ENCODE assay signal across 12 cellular contexts in genomic region chr20:22582960-22583772, GRCh38. TPM values are rescaled to one million over a fixed set of nuclear protein-coding genes. Genes with fewer than 3 reads are reported as not detected.
DNase-seq lines count a peak whose midpoint lies in the region; ATAC-seq, FAIRE-seq and TF ChIP-seq lines count a peak whose summit lies in the region.
"Had no signal": no experiment of that assay in that cellular context is flagged by ENCODE, and none has a peak within 500 bp of the region (broad histone marks: within the 10 kb centered on the region; RNA-seq: fewer than 3 reads in every experiment).

No MANE protein-coding gene starts in this region.

- CTCF ChIA-PET in GM12878 (lab: Yijun Ruan, JAX) = no interaction called here

- SMC1A ChIA-PET in GM12878 (lab: Charles Lee; ENCODE audit: uncharacterized antibody, unreplicated experiment) = no interaction called here

- POLR2A ChIA-PET in GM12878 (lab: Charles Lee) = no interaction called here

- TF ChIP-seq EP300 in GM12878 (IDR thresholded peaks at IDR 0.05; ENCODE audit: borderline replicate concordance in 1 of 2, control insufficient read depth in 1 of 2, low read depth in 2 of 2, low read length in 2 of 2) (no peak), suprapubic skin (IDR thresholded peaks at IDR 0.05) (no peak)

- no peak overlapping the region for H3K9ac ChIP-seq in GM12878 (ENCODE audit: control insufficient read depth, insufficient read depth, low read length)
- H3K9ac ChIP-seq in liver (ENCODE audit: low read depth in 1 of 2, low read length in 2 of 2) = peak overlapping the region; percentile 51 to 93

- H3K4me1 ChIP-seq in GM12878 (ENCODE audit: control insufficient read depth, insufficient read depth, low read length) (no peaks in the 10 kb centered on the region), liver (ENCODE audit: control insufficient read depth in 4 of 4, insufficient read depth in 4 of 4, low read length in 3 of 4) (peaks cover 4 to 52% (median 40%) of the 10 kb centered on the region in 4 donors), suprapubic skin (peaks cover 43% of the 10 kb centered on the region)

- no peak for ATAC-seq in GM12878

- in situ Hi-C loops in GM12878 (cut with MboI) = no loop called here

- DNase-seq in NCI-H748 (lab: John Stamatoyannopoulos, UW; ENCODE audit: unreplicated experiment) = peak; percentile 77
- DNase-seq in NCI-H748 treated with DMSO at 0.1 percent for 48 hours (lab: John Stamatoyannopoulos, UW) = no peak
- DNase-seq in GM12878 (ENCODE audit: low read depth, low spot score) = no peak
- DNase-seq in suprapubic skin (ENCODE audit: low spot score in 2 of 2) = no peak
- no peak for DNase-seq in stimulated activated CD8-positive, alpha-beta memory T cell treated with anti-CD3 and anti-CD28 coated beads, Interleukin-4, amount 100 ng/mL, for 48 hours
- DNase-seq in D721Med (ENCODE audit: insufficient read length, low spot score) = no peak
- no peak for DNase-seq in stimulated activated naive CD4-positive, alpha-beta T cell (lab: John Stamatoyannopoulos, UW)
- DNase-seq: NCI-H1694 treated with DMSO at 0.1 percent for 48 hours, T-helper 9 cell had no signal

- H3K36me3 ChIP-seq in GM12878 (ENCODE audit: control insufficient read depth in 2 of 2, insufficient read depth in 2 of 2, low read length in 1 of 2) = no peaks in the 10 kb centered on the region
- H3K36me3 ChIP-seq in liver (ENCODE audit: control insufficient read depth in 4 of 4, insufficient read depth in 3 of 4, low read depth in 1 of 4, low read length in 3 of 4) = no peaks in the 10 kb centered on the region
- H3K36me3 ChIP-seq in suprapubic skin = no peaks in the 10 kb centered on the region

- H3K27ac ChIP-seq in GM12878 (ENCODE audit: control insufficient read depth, insufficient read depth) = no peak overlapping the region
- peak overlapping the region; percentile 96 to 97 for H3K27ac ChIP-seq in liver (ENCODE audit: low read depth in 1 of 2, low read length in 2 of 2)
- H3K27ac ChIP-seq in suprapubic skin = no peak overlapping the region

- no peaks in the 10 kb centered on the region; the same call in 2 of the 3 replicates for H3K9me3 ChIP-seq in GM12878 (replicated peaks; ENCODE audit: control insufficient read depth, insufficient read depth, low read length)
- H3K9me3 ChIP-seq in liver (ENCODE audit: control insufficient read depth in 4 of 4, low read length in 3 of 4) = no peaks in the 10 kb centered on the region
- no peaks in the 10 kb centered on the region for H3K9me3 ChIP-seq in suprapubic skin

- intact Hi-C loops in GM12878 (cut with micrococcal nuclease; ENCODE audit: unreplicated experiment) = no loop called here

- WGBS in GM12878 (ENCODE audit: insufficient coverage, insufficient replicate concordance, low lambda C conversion rate, missing lambda C conversion rate) = 38% methylated on average over 62 of the region's 67 CpGs
- WGBS in liver = 2% methylated on average over 67 of the region's 67 CpGs
- WGBS in suprapubic skin = under 1% methylated on average over 36 of the region's 67 CpGs

- TF ChIP-seq CTCF in GM12878 (IDR thresholded peaks at IDR 0.05 in 2 of 3, conservative IDR thresholded peaks at IDR 0.05 in 1 of 3; ENCODE audit: control insufficient read depth in 2 of 3, extremely low read depth in 1 of 3, insufficient read depth in 1 of 3, low read depth in 3 of 3, low read length in 3 of 3) (no peak), liver (IDR thresholded peaks at IDR 0.05; ENCODE audit: low read depth, low read length, missing input control) (no peak), suprapubic skin (IDR thresholded peaks at IDR 0.05) (no peak), D721Med (IDR thresholded peaks at IDR 0.05; ENCODE audit: insufficient read depth, missing control alignments) (no peak)

- BruUV-seq in GM12878 (replicated peaks; lab: Mats Ljungman, UMichigan) = no TSS peak

- no peak overlapping the region for H3K4me2 ChIP-seq in GM12878 (ENCODE audit: control insufficient read depth, insufficient read depth)

- TF ChIP-seq POLR2A in GM12878 (IDR thresholded peaks at IDR 0.05; ENCODE audit: low read depth, low read length) (no peak), suprapubic skin (IDR thresholded peaks at IDR 0.05) (no peak)

- RAD21 ChIA-PET in GM12878 (lab: Charles Lee; ENCODE audit: unreplicated experiment) = no interaction called here

- H2AFZ ChIP-seq in GM12878 (ENCODE audit: control insufficient read depth, low read depth, low read length) = no peak overlapping the region

- H3K79me2 ChIP-seq in GM12878 (ENCODE audit: control insufficient read depth, insufficient read depth, low read length) = no peaks in the 10 kb centered on the region

- TF ChIP-seq RAD21 in GM12878 (IDR thresholded peaks at IDR 0.05; ENCODE audit: insufficient read depth, low read depth, low read length) (no peak), liver (IDR thresholded peaks at IDR 0.05) (no peak)

- FAIRE-seq in GM12878 (lab: Jason Lieb, UNC) (no peak), D721Med (lab: Jason Lieb, UNC) (no peak)
- FAIRE-seq: endometrium had no signal

- no peaks in the 10 kb centered on the region for H4K20me1 ChIP-seq in GM12878 (ENCODE audit: control insufficient read depth, insufficient read depth)

- H3K4me3 ChIP-seq in GM12878 (no peak overlapping the region), liver (ENCODE audit: low read depth in 1 of 3, low read length in 3 of 3) (peak overlapping the region; percentile 86 to 95 (median 86)), suprapubic skin (peak overlapping the region; percentile 27)

- H3K27me3 ChIP-seq in GM12878 (replicated peaks in 1 of 2; ENCODE audit: control insufficient read depth in 2 of 2, insufficient read depth in 2 of 2, low read length in 1 of 2) (peaks cover 0 to 8% of the 10 kb centered on the region in 2 experiments), liver (ENCODE audit: control insufficient read depth in 4 of 4, insufficient read depth in 4 of 4, low read length in 3 of 4) (no peaks in the 10 kb centered on the region), suprapubic skin (peaks cover 99% of the 10 kb centered on the region)

TF ChIP-seq in GM12878, 131 proteins besides CTCF, POLR2A, EP300 and RAD21 (continues in another document):
- no peak for TF ChIP-seq BCLAF1 (IDR thresholded peaks at IDR 0.05)

TF ChIP-seq in liver, 16 proteins besides CTCF, POLR2A, EP300 and RAD21:
- TF ChIP-seq EGR1 (IDR thresholded peaks at IDR 0.05; ENCODE audit: low read depth in 2 of 2) (peak; percentile 55 to 82), YY1 (IDR thresholded peaks at IDR 0.05) (no peak), JUND (IDR thresholded peaks at IDR 0.05) (no peak)

RNA-seq across cellular contexts. Expression of gene FOXA2, which starts 1.2 kb away (rescaled TPM):
- not detected in 2 replicates for total RNA-seq in GM12878 (2013; cell fraction: nucleolus; rRNA removed)
- total RNA-seq in GM12878 (2014; rRNA removed) (not detected in 2 replicates), GM12878 (2014; rRNA removed; fragmentation: Illumina TruSeq; extraction: Trizol) (not detected in 2 replicates), GM12878 (2021) (not detected in 2 replicates), liver (10 to 100 TPM in 1 of 2 donors, 1 to 10 TPM in 1; 5.2 to 10.6 TPM), suprapubic skin (not detected)
- polyA plus RNA-seq in GM12878 (2011; ENCODE audit: low read depth) = not detected
- polyA plus RNA-seq in GM12878 (2011; rRNA removed) (not detected in 2 replicates), GM12878 (2014; fragmentation: Illumina TruSeq; extraction: Trizol) (not detected in 2 replicates), GM12878 (2014; fragmentation: Nextera tagmentation; extraction: Ambion mirVana) (not detected), GM12878 (2014; rRNA removed) (not detected in 2 replicates), GM12878 (2016; fragmentation: Nextera tagmentation; extraction: Ambion mirVana) (not detected), liver (10 to 100 TPM; 11.6 to 12.7 TPM)
- polyA plus RNA-seq in GM12878 (2011; cell fraction: cytosol; rRNA removed) = not detected in 2 replicates
- not detected in 2 replicates for polyA plus RNA-seq in GM12878 (2011; cell fraction: nucleus; rRNA removed)
- polyA plus RNA-seq in GM12878 (2012) = not detected in 2 replicates
- not detected in 2 replicates for polyA minus RNA-seq in GM12878 (2011; rRNA and poly(A)+ RNA removed)
- polyA minus RNA-seq in GM12878 (2011; cell fraction: cytosol; rRNA and poly(A)+ RNA removed) = not detected in 2 replicates
- not detected in 2 replicates for polyA minus RNA-seq in GM12878 (2011; cell fraction: nucleus; rRNA and poly(A)+ RNA removed)
- total RNA-seq: myocyte had no signal

Comparison
In these comparisons a context has a peak if more than half of its experiments do, and no peak if none do; other contexts are left out.
1. H3K27ac ChIP-seq: peak in liver (2 of 2); none in GM12878 (single experiment) and suprapubic skin (single experiment).
2. RNA of gene FOXA2, which starts 1.2 kb away (total RNA-seq): 5.2 to 10.6 TPM in liver; not detected in GM12878 and not detected in suprapubic skin; every median in the first group is over 4 times any median in the second.